In genomic region chr20:14199111-14199510, GRCh38 we compare ENCODE assay signal across 1 cellular context.
TF ChIP-seq lines count a peak whose summit lies in the region.

No MANE protein-coding gene starts in this region.

TF ChIP-seq in SK-N-SH, 30 proteins besides CTCF, POLR2A, EP300 and RAD21 (continued from another document):
- TF ChIP-seq PBX3 (IDR thresholded peaks at IDR 0.05), result 0 out of 2 replicates have a peak, but pooled peaks have one; percentile 12
- no peak for TF ChIP-seq RCOR1 (IDR thresholded peaks at IDR 0.05; ENCODE audit: low read length)
- no peak for TF ChIP-seq SMC3 (IDR thresholded peaks at IDR 0.05; ENCODE audit: low read depth, low read length)
- TF ChIP-seq USF1 (IDR thresholded peaks at IDR 0.05; ENCODE audit: borderline replicate concordance, low read depth), result no peak
- peak; percentile 8; the same call in 1 of the 2 replicates for TF ChIP-seq NFIC (IDR thresholded peaks at IDR 0.05; ENCODE audit: borderline replicate concordance)
- TF ChIP-seq GATA2 (CRISPR knock-in tag; IDR thresholded peaks at IDR 0.05), result no peak
